3 cellular contexts compared by ENCODE assay signal in the genomic region with DNA sequence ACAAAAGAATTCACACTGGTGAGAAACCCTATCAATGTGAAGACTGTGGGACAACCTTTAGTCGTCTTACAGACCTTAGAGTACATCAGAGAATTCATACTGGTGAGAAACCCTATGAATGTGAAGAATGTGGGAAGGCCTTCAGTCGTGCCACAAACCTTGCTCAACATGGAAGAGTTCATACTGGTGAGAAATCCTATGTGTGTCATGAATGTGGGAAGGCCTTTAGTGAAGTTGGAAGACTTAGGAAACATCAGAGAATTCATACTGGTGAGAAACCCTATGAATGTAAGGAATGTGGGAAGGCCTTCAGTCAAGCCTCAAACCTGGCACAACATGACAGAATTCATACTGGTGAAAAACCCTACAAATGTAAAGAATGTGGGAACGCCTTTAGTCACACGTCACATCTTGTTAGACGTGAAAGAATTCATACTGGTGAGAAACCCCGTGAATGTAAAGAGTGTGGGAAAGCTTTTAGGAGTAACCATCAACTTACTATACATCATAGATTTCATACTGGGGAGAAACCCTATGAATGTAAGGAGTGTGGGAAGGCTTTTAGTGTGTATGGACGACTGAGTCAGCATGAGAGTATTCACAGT.
A peak's percentile ranks its signal among the peaks of the same experiment; 100 is the strongest.
TF ChIP-seq lines count a peak whose summit lies in the region.

No MANE protein-coding gene starts in this region.

TF ChIP-seq in HepG2, 621 proteins besides CTCF, POLR2A, EP300 and RAD21:
- TF ChIP-seq CREB1 (IDR thresholded peaks at IDR 0.05) (peak; percentile 35; the same call in 1 of the 2 replicates), CREB1 (CRISPR knock-in tag; IDR thresholded peaks at IDR 0.05) (no peak), ZNF879 (CRISPR knock-in tag; IDR thresholded peaks at IDR 0.05) (no peak), ZNF274 (CRISPR knock-in tag; IDR thresholded peaks at IDR 0.05) (peak; percentile 99; the same call in 1 of the 2 replicates), ZNF329 (CRISPR knock-in tag; IDR thresholded peaks at IDR 0.05; ENCODE audit: low read depth) (no peak)
- TF ChIP-seq, protein P1, sequence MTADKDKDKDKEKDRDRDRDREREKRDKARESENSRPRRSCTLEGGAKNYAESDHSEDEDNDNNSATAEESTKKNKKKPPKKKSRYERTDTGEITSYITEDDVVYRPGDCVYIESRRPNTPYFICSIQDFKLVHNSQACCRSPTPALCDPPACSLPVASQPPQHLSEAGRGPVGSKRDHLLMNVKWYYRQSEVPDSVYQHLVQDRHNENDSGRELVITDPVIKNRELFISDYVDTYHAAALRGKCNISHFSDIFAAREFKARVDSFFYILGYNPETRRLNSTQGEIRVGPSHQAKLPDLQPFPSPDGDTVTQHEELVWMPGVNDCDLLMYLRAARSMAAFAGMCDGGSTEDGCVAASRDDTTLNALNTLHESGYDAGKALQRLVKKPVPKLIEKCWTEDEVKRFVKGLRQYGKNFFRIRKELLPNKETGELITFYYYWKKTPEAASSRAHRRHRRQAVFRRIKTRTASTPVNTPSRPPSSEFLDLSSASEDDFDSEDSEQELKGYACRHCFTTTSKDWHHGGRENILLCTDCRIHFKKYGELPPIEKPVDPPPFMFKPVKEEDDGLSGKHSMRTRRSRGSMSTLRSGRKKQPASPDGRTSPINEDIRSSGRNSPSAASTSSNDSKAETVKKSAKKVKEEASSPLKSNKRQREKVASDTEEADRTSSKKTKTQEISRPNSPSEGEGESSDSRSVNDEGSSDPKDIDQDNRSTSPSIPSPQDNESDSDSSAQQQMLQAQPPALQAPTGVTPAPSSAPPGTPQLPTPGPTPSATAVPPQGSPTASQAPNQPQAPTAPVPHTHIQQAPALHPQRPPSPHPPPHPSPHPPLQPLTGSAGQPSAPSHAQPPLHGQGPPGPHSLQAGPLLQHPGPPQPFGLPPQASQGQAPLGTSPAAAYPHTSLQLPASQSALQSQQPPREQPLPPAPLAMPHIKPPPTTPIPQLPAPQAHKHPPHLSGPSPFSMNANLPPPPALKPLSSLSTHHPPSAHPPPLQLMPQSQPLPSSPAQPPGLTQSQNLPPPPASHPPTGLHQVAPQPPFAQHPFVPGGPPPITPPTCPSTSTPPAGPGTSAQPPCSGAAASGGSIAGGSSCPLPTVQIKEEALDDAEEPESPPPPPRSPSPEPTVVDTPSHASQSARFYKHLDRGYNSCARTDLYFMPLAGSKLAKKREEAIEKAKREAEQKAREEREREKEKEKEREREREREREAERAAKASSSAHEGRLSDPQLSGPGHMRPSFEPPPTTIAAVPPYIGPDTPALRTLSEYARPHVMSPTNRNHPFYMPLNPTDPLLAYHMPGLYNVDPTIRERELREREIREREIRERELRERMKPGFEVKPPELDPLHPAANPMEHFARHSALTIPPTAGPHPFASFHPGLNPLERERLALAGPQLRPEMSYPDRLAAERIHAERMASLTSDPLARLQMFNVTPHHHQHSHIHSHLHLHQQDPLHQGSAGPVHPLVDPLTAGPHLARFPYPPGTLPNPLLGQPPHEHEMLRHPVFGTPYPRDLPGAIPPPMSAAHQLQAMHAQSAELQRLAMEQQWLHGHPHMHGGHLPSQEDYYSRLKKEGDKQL (CRISPR knock-in tag; IDR thresholded peaks at IDR 0.05; ENCODE audit: low read depth), result no peak
- TF ChIP-seq, protein P2, sequence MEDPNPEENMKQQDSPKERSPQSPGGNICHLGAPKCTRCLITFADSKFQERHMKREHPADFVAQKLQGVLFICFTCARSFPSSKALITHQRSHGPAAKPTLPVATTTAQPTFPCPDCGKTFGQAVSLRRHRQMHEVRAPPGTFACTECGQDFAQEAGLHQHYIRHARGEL (CRISPR knock-in tag; IDR thresholded peaks at IDR 0.05), result no peak

TF ChIP-seq in GM12878, 131 proteins besides CTCF, POLR2A, EP300 and RAD21:
- TF ChIP-seq CBX5 (IDR thresholded peaks at IDR 0.05; ENCODE audit: low read depth) (0 out of 2 replicates have a peak, but pooled peaks have one; percentile 63), EZH2 (IDR thresholded peaks at IDR 0.05; ENCODE audit: borderline replicate concordance, control insufficient read depth, low read depth, low read length) (no peak), ZNF274 (IDR thresholded peaks at IDR 0.05; ENCODE audit: insufficient read depth, insufficient read length) (peak; percentile 91), WRNIP1 (IDR thresholded peaks at IDR 0.05; ENCODE audit: borderline replicate concordance, low read depth, low read length) (no peak), SREBF1 (IDR thresholded peaks at IDR 0.05; ENCODE audit: low read length) (no peak)
TF ChIP-seq in GM12878: peak in this region for 2.

TF ChIP-seq in liver, 16 proteins besides CTCF, POLR2A, EP300 and RAD21:
- TF ChIP-seq, protein P3, sequence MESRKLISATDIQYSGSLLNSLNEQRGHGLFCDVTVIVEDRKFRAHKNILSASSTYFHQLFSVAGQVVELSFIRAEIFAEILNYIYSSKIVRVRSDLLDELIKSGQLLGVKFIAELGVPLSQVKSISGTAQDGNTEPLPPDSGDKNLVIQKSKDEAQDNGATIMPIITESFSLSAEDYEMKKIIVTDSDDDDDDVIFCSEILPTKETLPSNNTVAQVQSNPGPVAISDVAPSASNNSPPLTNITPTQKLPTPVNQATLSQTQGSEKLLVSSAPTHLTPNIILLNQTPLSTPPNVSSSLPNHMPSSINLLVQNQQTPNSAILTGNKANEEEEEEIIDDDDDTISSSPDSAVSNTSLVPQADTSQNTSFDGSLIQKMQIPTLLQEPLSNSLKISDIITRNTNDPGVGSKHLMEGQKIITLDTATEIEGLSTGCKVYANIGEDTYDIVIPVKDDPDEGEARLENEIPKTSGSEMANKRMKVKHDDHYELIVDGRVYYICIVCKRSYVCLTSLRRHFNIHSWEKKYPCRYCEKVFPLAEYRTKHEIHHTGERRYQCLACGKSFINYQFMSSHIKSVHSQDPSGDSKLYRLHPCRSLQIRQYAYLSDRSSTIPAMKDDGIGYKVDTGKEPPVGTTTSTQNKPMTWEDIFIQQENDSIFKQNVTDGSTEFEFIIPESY (IDR thresholded peaks at IDR 0.05), result no peak
- TF ChIP-seq JUND (IDR thresholded peaks at IDR 0.05), result no peak
TF ChIP-seq in liver: peak in this region for 0.
